9 cellular contexts compared by ENCODE assay signal in the genomic region with DNA sequence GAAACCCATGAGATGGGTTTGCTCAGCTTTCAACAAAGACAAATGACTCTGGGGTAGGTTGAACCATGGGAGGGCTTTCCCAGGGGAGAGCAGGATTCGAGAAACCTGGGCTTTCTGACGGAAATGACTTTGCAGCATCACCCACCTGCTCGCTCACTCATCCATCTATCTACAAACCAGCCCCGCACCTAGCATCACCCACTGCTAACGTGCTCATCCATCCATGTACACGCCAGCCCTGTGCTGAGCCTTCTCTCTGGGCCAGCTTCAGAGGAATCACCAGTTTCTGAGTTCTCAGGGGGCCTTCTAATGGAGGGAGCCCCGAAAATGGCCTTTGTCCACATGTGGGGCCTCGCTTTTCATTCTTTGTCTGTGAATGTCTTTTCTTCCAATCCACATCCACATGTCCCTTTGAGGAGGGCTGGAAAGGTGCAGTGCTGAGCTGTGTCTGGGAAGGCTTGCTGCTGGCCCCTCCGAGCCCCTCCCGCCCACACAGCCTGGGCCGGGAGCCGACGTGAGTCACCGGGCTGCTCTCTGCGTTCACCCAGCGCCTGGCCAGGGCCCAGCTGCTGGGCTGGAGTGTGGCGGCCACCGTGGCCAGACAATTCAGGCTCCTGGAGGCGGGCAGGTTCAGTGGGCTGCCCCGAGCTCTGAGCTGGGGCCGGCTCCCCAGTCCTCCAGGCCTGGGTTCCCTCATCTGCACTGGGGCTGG. TPM values are rescaled to one million over a fixed set of nuclear protein-coding genes. Genes with fewer than 3 reads are reported as not detected.
A peak's percentile ranks its signal among the peaks of the same experiment; 100 is the strongest.
DNase-seq lines count a peak whose midpoint lies in the region; ATAC-seq and TF ChIP-seq lines count a peak whose summit lies in the region.
"Had no signal": no experiment of that assay in that cellular context is flagged by ENCODE, and none has a peak within 500 bp of the region (broad histone marks: within the 10 kb centered on the region; RNA-seq: fewer than 3 reads in every experiment).

No MANE protein-coding gene starts in this region.

- H3K27ac Mint-ChIP-seq in Caco-2 (ENCODE audit: unreplicated experiment) = no peak overlapping the region
- H3K27ac Mint-ChIP-seq: activated CD8-positive, alpha-beta T cell treated with anti-CD3 and anti-CD28 coated beads for 36 hours had no signal

- H3K4me3 Mint-ChIP-seq in Caco-2 (ENCODE audit: unreplicated experiment) = no peak overlapping the region
- H3K4me3 Mint-ChIP-seq: activated CD8-positive, alpha-beta T cell treated with anti-CD3 and anti-CD28 coated beads for 36 hours had no signal

- H3K9ac ChIP-seq in adipocyte (ENCODE audit: low read length) = peak overlapping the region; percentile 68

- ATAC-seq in left cardiac atrium (peak; percentile 96 to 97), HG02840 (IDR thresholded peaks at IDR 0.05; ENCODE audit: low FRiP score, unreplicated experiment) (no peak)
- ATAC-seq: activated CD8-positive, alpha-beta T cell treated with anti-CD3 and anti-CD28 coated beads for 36 hours had no signal

- CTCF ChIA-PET in Caco-2 (lab: Charles Lee) = no interaction called here

- peaks cover 85% of the 10 kb centered on the region for H3K4me1 ChIP-seq in adipocyte (ENCODE audit: control insufficient read depth, insufficient read depth, low read length)
- no peaks in the 10 kb centered on the region for H3K4me1 ChIP-seq in Caco-2

- no TSS peak for BruUV-seq in Caco-2 (replicated peaks; lab: Mats Ljungman, UMichigan)

- intact Hi-C loops in left cardiac atrium (cut with DNase I) (loop anchor here in 1 of 2 donors (10.0 kb wide), 1 partner anchor 48 kb away; no protein-coding TSS in a partner anchor), Caco-2 (cut with micrococcal nuclease; ENCODE audit: unreplicated experiment) (no loop called here)

- H3K27me3 ChIP-seq in adipocyte (replicated peaks; ENCODE audit: control insufficient read depth, insufficient read depth, low read length) (no peaks in the 10 kb centered on the region), Caco-2 (replicated peaks; ENCODE audit: control insufficient read depth, insufficient read depth, low read length) (no peaks in the 10 kb centered on the region)

- H3K27me3 Mint-ChIP-seq in Caco-2 (ENCODE audit: insufficient read depth, unreplicated experiment) = no peaks in the 10 kb centered on the region

- H3K4me1 Mint-ChIP-seq in Caco-2 (ENCODE audit: low read depth, unreplicated experiment) = peaks cover under 1% of the 10 kb centered on the region

- no peaks in the 10 kb centered on the region for H3K9me3 ChIP-seq in adipocyte (ENCODE audit: control insufficient read depth, low read length)
- H3K9me3 ChIP-seq in Caco-2 = no peaks in the 10 kb centered on the region

- no peaks in the 10 kb centered on the region for H3K36me3 Mint-ChIP-seq in Caco-2 (ENCODE audit: insufficient read depth, unreplicated experiment)

- DNase-seq in EL (peak; percentile 88), adipocyte (ENCODE audit: low read depth) (peak; percentile 97), left cardiac atrium (peak; percentile 88), pulmonary artery endothelial cell (ENCODE audit: low read depth, low spot score) (peak; percentile 20), NAMALWA (ENCODE audit: low spot score) (no peak), Caco-2 (no peak), D341Med (ENCODE audit: low spot score) (no peak)
- DNase-seq: activated CD8-positive, alpha-beta T cell treated with anti-CD3 and anti-CD28 coated beads for 36 hours had no signal

- POLR2A ChIA-PET in Caco-2 (lab: Charles Lee) = interaction anchor here (0.6 kb wide), 1 partner anchor 228 kb away, joined by 3 read pairs; a partner anchor contains a TSS

- no peaks in the 10 kb centered on the region for H3K9me3 Mint-ChIP-seq in Caco-2 (ENCODE audit: unreplicated experiment)
- H3K9me3 Mint-ChIP-seq: activated CD8-positive, alpha-beta T cell treated with anti-CD3 and anti-CD28 coated beads for 36 hours had no signal

- no peak for TF ChIP-seq CTCF in Caco-2 (IDR thresholded peaks at IDR 0.05; ENCODE audit: insufficient read depth in 1 of 2, low read depth in 1 of 2, low read length in 1 of 2, severe bottlenecking in 1 of 2, unreplicated experiment in 1 of 2)

- H3K36me3 ChIP-seq in adipocyte (ENCODE audit: control insufficient read depth, insufficient read depth, low read length, severe bottlenecking) (no peaks in the 10 kb centered on the region), Caco-2 (ENCODE audit: control insufficient read depth, insufficient read depth, low read length) (no peaks in the 10 kb centered on the region)

- H3K4me3 ChIP-seq in adipocyte (ENCODE audit: low read length) (peak overlapping the region; percentile 56), Caco-2 (ENCODE audit: low read depth, low read length) (no peak overlapping the region)

RNA-seq across cellular contexts. Expression of a gene that starts 14.7 kb away (rescaled TPM):
- total RNA-seq in left cardiac atrium (1 to 10 TPM; 2.4 to 2.6 TPM), pulmonary artery endothelial cell (0.11 TPM in 1 of 2 replicates, not detected in the other), Caco-2 (2022) (1.6 and 2.1 TPM in 2 replicates)

Comparison
In these comparisons a context has a peak if more than half of its experiments do, and no peak if none do; other contexts are left out.
1. DNase-seq: peak in EL (single experiment), adipocyte (single experiment), left cardiac atrium (single experiment) and pulmonary artery endothelial cell (single experiment); none in NAMALWA (single experiment), Caco-2 (0 of 2) and D341Med (single experiment).